1 cellular context compared by ENCODE assay signal in genomic region chr14:24127673-24128072, GRCh38.
A peak's percentile ranks its signal among the peaks of the same experiment; 100 is the strongest.
TF ChIP-seq lines count a peak whose summit lies in the region.

No MANE protein-coding gene starts in this region.

TF ChIP-seq in GM12878, 131 proteins besides CTCF, POLR2A, EP300 and RAD21:
- no peak for TF ChIP-seq IRF5 (IDR thresholded peaks at IDR 0.05; ENCODE audit: borderline replicate concordance)
- TF ChIP-seq SRF (IDR thresholded peaks at IDR 0.05; ENCODE audit: low read depth in 2 of 2, low read length in 2 of 2): no peak
- TF ChIP-seq JUNB (IDR thresholded peaks at IDR 0.05): 0 out of 2 replicates have a peak, but pooled peaks have one; percentile 15
- no peak for TF ChIP-seq ZBTB11 (CRISPR knock-in tag; IDR thresholded peaks at IDR 0.05)
- no peak for TF ChIP-seq POLR2AphosphoS5 (IDR thresholded peaks at IDR 0.05; ENCODE audit: low read length)
- TF ChIP-seq SREBF1 (IDR thresholded peaks at IDR 0.05; ENCODE audit: low read length): no peak
- 0 out of 2 replicates have a peak, but pooled peaks have one; percentile 39 for TF ChIP-seq TCF7 (IDR thresholded peaks at IDR 0.05; ENCODE audit: borderline replicate concordance)
- TF ChIP-seq ZNF24 (IDR thresholded peaks at IDR 0.05): no peak
- TF ChIP-seq RUNX3 (IDR thresholded peaks at IDR 0.05; ENCODE audit: low read length): peak; percentile 71
- TF ChIP-seq TCF3 (IDR thresholded peaks at IDR 0.05; ENCODE audit: borderline replicate concordance, insufficient read depth, low read depth, low read length): no peak
TF ChIP-seq in GM12878: peak in this region for 3.
